ENCODE assay signal across 10 cellular contexts in the genomic region with DNA sequence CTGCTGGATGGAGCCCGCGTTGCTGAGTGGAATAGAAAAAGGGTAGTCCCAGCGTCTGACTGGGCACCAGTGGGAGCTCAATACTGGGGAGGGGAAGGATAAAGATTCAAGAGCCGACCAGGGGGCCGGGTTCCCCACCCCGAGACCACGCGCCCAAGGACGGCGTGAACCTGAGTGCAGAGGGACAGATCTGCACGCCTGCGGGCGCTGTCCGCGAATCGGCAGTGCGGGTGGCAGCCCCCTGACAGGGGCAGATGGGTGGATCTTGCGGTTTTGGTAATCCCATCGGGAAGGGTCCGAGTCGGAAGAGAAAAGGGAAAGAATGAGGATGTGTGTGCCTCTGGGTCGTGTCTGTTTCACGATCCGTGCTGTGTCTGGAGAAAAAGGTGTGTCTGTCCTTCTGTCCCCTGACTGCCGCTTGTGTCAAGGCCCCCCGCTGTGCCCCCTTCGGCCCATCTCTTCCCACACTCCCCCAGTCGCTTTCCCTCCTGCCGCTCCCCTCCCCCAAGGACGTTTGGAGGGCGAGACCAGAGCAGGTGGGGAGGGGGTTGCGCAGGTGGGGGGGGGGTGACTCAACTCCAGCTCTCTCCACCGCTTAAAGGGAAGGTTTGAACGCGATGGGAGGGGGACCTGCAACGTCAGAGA. TPM values are rescaled to one million over a fixed set of nuclear protein-coding genes. Genes with fewer than 3 reads are reported as not detected.
DNase-seq lines count a peak whose midpoint lies in the region; ATAC-seq and TF ChIP-seq lines count a peak whose summit lies in the region.
"Had no signal": no experiment of that assay in that cellular context is flagged by ENCODE, and none has a peak within 500 bp of the region (broad histone marks: within the 10 kb centered on the region; RNA-seq: fewer than 3 reads in every experiment).

No MANE protein-coding gene starts in this region.

- no peak overlapping the region for H4K8ac ChIP-seq in IMR-90 (ENCODE audit: low read depth in 2 of 2, low read length in 2 of 2)

- H3K9ac ChIP-seq in IMR-90 (ENCODE audit: low read depth, low read length), result no peak overlapping the region

- peaks cover 68% of the 10 kb centered on the region for H3K4me1 ChIP-seq in CD8-positive, alpha-beta T cell (ENCODE audit: insufficient read depth, low read length)
- H3K4me1 ChIP-seq in IMR-90 (ENCODE audit: control insufficient read depth, insufficient read depth, low read length), result peaks cover 18% of the 10 kb centered on the region

- peaks cover 46% of the 10 kb centered on the region for H3K4me1 Mint-ChIP-seq in CD8-positive, alpha-beta T cell (ENCODE audit: low read depth)
- H3K4me1 Mint-ChIP-seq in brain, result peaks cover 67% of the 10 kb centered on the region
- peaks cover 44 to 64% (median 62%) of the 10 kb centered on the region in 4 donors for H3K4me1 Mint-ChIP-seq in naive thymus-derived CD8-positive, alpha-beta T cell

- H3K56ac ChIP-seq in IMR-90 (ENCODE audit: extremely low read depth, insufficient read depth, low read length), result no peak overlapping the region

- POLR2A ChIA-PET in CD8-positive, alpha-beta T cell (lab: Charles Lee), result interaction anchor here (0.7 to 1.9 kb wide), 3 partner anchors 10 to 52 kb away, joined by 3 to 8 read pairs (median 3); partner anchors contain the start of gene ZNHIT1
- POLR2A ChIA-PET in IMR-90 (lab: Charles Lee; ENCODE audit: unreplicated experiment), result interaction anchor here (0.6 kb wide), 1 partner anchor 10 kb away, joined by 5 read pairs; no protein-coding TSS in a partner anchor
- POLR2A ChIA-PET in naive thymus-derived CD8-positive, alpha-beta T cell (lab: Charles Lee), result interaction anchor here (0.6 to 1.9 kb wide), 2 partner anchors 10 to 125 kb away, joined by 3 to 6 read pairs; no protein-coding TSS in a partner anchor

- CTCF ChIA-PET in CD8-positive, alpha-beta T cell (lab: Charles Lee), result interaction anchor here (1.2 to 1.8 kb wide), 3 partner anchors 8 to 22 kb away, joined by 4 to 15 read pairs (median 4); no protein-coding TSS in a partner anchor
- CTCF ChIA-PET in IMR-90 (lab: Yijun Ruan, JAX), result interaction anchor here (1.4 kb wide), 1 partner anchor 27 kb away, joined by 6 read pairs; no protein-coding TSS in a partner anchor

- no peak for TF ChIP-seq CTCF in CD8-positive, alpha-beta T cell (IDR thresholded peaks at IDR 0.05)
- TF ChIP-seq CTCF in IMR-90 (conservative IDR thresholded peaks at IDR 0.05; ENCODE audit: low read depth, low read length) (no peak), brain (conservative IDR thresholded peaks at IDR 0.05) (no peak)

- peaks cover 58% of the 10 kb centered on the region for H3K27me3 ChIP-seq in CD8-positive, alpha-beta T cell (ENCODE audit: insufficient read depth, low read length)
- H3K27me3 ChIP-seq in IMR-90 (ENCODE audit: control insufficient read depth, insufficient read depth, low read length), result peaks cover 37% of the 10 kb centered on the region

- H2AK9ac ChIP-seq in IMR-90 (replicated peaks; ENCODE audit: low read depth, low read length, poor library complexity), result peak overlapping the region; percentile 9

- WGBS in IMR-90 (ENCODE audit: extremely low coverage in 2 of 2, insufficient read length in 1 of 2), 2 experiments, result 3% methylated on average over 13 of the region's 36 CpGs; no CpG with 5 or more reads in 1 of the 2 experiments

- H3K4me2 ChIP-seq in IMR-90 (ENCODE audit: low read depth, low read length), result peak overlapping the region; percentile 96

- no peak overlapping the region for H2BK15ac ChIP-seq in IMR-90 (ENCODE audit: low read depth, low read length)

- TF ChIP-seq RAD21 in IMR-90 (IDR thresholded peaks at IDR 0.05; ENCODE audit: low read length), result no peak

- H3K27me3 Mint-ChIP-seq in CD8-positive, alpha-beta T cell (ENCODE audit: low read depth), result peaks cover 67% of the 10 kb centered on the region
- peaks cover 82% of the 10 kb centered on the region for H3K27me3 Mint-ChIP-seq in brain
- H3K27me3 Mint-ChIP-seq in naive thymus-derived CD8-positive, alpha-beta T cell, result peaks cover 40 to 77% (median 54%) of the 10 kb centered on the region in 5 donors

- H2BK20ac ChIP-seq in IMR-90 (ENCODE audit: low read depth, low read length), result no peak overlapping the region

- H3K4me3 Mint-ChIP-seq in CD8-positive, alpha-beta T cell, result peak overlapping the region; percentile 71
- peak overlapping the region; percentile 84 to 90 (median 86) for H3K4me3 Mint-ChIP-seq in brain
- H3K4me3 Mint-ChIP-seq in naive thymus-derived CD8-positive, alpha-beta T cell, result peak overlapping the region; percentile 50 to 99 (median 76)

- no peaks in the 10 kb centered on the region for H3K36me3 Mint-ChIP-seq in CD8-positive, alpha-beta T cell
- H3K36me3 Mint-ChIP-seq in brain, result no peaks in the 10 kb centered on the region
- peaks cover 0 to 6% (median 3%) of the 10 kb centered on the region in 3 donors for H3K36me3 Mint-ChIP-seq in naive thymus-derived CD8-positive, alpha-beta T cell

- in situ Hi-C loops in IMR-90 (cut with MboI; ENCODE audit: low sequenced_read_pairs), result no loop called here

- H2AK5ac ChIP-seq in IMR-90 (ENCODE audit: low read depth, low read length), result no peak overlapping the region

- peaks cover 14% of the 10 kb centered on the region for H3K9me1 ChIP-seq in IMR-90 (ENCODE audit: insufficient read depth, low read length)

- BruUV-seq in IMR-90 (replicated peaks; lab: Mats Ljungman, UMichigan), result no TSS peak

- no peaks in the 10 kb centered on the region for H3K36me3 ChIP-seq in CD8-positive, alpha-beta T cell (ENCODE audit: insufficient read depth, low read length)
- H3K36me3 ChIP-seq in IMR-90 (ENCODE audit: control insufficient read depth, insufficient read depth, low read length), result peaks cover 2% of the 10 kb centered on the region; the same call in 1 of the 2 replicates

- no peak overlapping the region for H3K4me3 ChIP-seq in CD8-positive, alpha-beta T cell (ENCODE audit: low read depth, low read length)
- peak overlapping the region; percentile 45 for H3K4me3 ChIP-seq in IMR-90 (ENCODE audit: insufficient read depth, low read depth, low read length)
- H3K4me3 ChIP-seq: lung had no signal

- no peak for ATAC-seq in CD8-positive, alpha-beta T cell
- ATAC-seq in IMR-90 (ENCODE audit: low read depth) (no peak), HG02973 (IDR thresholded peaks at IDR 0.05; ENCODE audit: unreplicated experiment) (no peak), HG03460 (IDR thresholded peaks at IDR 0.05; ENCODE audit: unreplicated experiment) (no peak)
- ATAC-seq in naive thymus-derived CD8-positive, alpha-beta T cell, result no peak

- no peak overlapping the region for H3K14ac ChIP-seq in IMR-90 (replicated peaks; ENCODE audit: low read depth, low read length)

- H3K27ac ChIP-seq in CD8-positive, alpha-beta T cell (ENCODE audit: low read depth, low read length), result no peak overlapping the region
- no peak overlapping the region for H3K27ac ChIP-seq in IMR-90 (ENCODE audit: insufficient read depth, low read length)

- no peaks in the 10 kb centered on the region for H3K9me3 Mint-ChIP-seq in CD8-positive, alpha-beta T cell
- H3K9me3 Mint-ChIP-seq in brain, result peaks cover 0 to 9% (median 0%) of the 10 kb centered on the region in 5 experiments
- no peaks in the 10 kb centered on the region for H3K9me3 Mint-ChIP-seq in naive thymus-derived CD8-positive, alpha-beta T cell
- H3K9me3 Mint-ChIP-seq: activated naive CD4-positive, alpha-beta T cell treated with anti-CD3 and anti-CD28 coated beads, Interleukin-2, amount 50 U/mL, for 72 hours had no signal

- H3K23ac ChIP-seq in IMR-90 (ENCODE audit: low read depth, low read length), result no peak overlapping the region

- no peak for DNase-seq in CD8-positive, alpha-beta T cell
- DNase-seq in IMR-90, result no peak
- DNase-seq in naive thymus-derived CD8-positive, alpha-beta T cell, result no peak
- no peak for DNase-seq in activated gamma-delta T cell (lab: John Stamatoyannopoulos, UW)
- DNase-seq in Kasumi-1 (lab: John Stamatoyannopoulos, UW), result no peak

- intact Hi-C loops in CD8-positive, alpha-beta T cell (cut with DNase I, micrococcal nuclease), result loop anchor here in 1 of 2 experiments (1.0 to 5.0 kb wide), 2 partner anchors 12 to 51 kb away; partner anchors contain the start of genes AP1S1, PLOD3 and ZNHIT1
- intact Hi-C loops in IMR-90 (cut with micrococcal nuclease), result no loop called here

- no peaks in the 10 kb centered on the region for H3K9me3 ChIP-seq in CD8-positive, alpha-beta T cell (ENCODE audit: low read length)
- H3K9me3 ChIP-seq in IMR-90 (ENCODE audit: control insufficient read depth, insufficient read depth, low read length), result no peaks in the 10 kb centered on the region

- dilution Hi-C loops in IMR-90 (cut with HindIII; ENCODE audit: low sequenced_read_pairs, unreplicated experiment), result no loop called here

- no peak overlapping the region for H4K91ac ChIP-seq in IMR-90 (ENCODE audit: insufficient read depth, low read depth, low read length)

- TF ChIP-seq POLR2A in IMR-90 (IDR thresholded peaks at IDR 0.05; ENCODE audit: low read depth, low read length), result no peak

- no peak overlapping the region for H3K4ac ChIP-seq in IMR-90 (ENCODE audit: low read depth, low read length)

- no peak overlapping the region for H4K5ac ChIP-seq in IMR-90 (ENCODE audit: low read depth, low read length)

- H2AFZ ChIP-seq in IMR-90 (replicated peaks; ENCODE audit: low read length, poor library complexity), result peak overlapping the region; percentile 96

- peaks cover 14% of the 10 kb centered on the region; the same call in 1 of the 2 replicates for H4K20me1 ChIP-seq in IMR-90 (ENCODE audit: insufficient read depth, low read length)

- peaks cover 0 to 3% of the 10 kb centered on the region in 2 experiments; a peak in 1 of 4 replicates for H3K79me1 ChIP-seq in IMR-90 (ENCODE audit: low read depth in 1 of 2, low read length in 2 of 2)

- no peak overlapping the region for H3K18ac ChIP-seq in IMR-90 (ENCODE audit: low read depth, low read length)

- H2BK5ac ChIP-seq in IMR-90 (ENCODE audit: low read depth, low read length, poor library complexity, severe bottlenecking), result no peak overlapping the region

- no peak overlapping the region for H3K27ac Mint-ChIP-seq in CD8-positive, alpha-beta T cell
- H3K27ac Mint-ChIP-seq in brain, result peak overlapping the region; percentile 29 to 98 (median 91)
- H3K27ac Mint-ChIP-seq in naive thymus-derived CD8-positive, alpha-beta T cell, result peak overlapping the region in 5 of 10 donors; percentile 48 to 95 (median 89)

- H2BK120ac ChIP-seq in IMR-90 (ENCODE audit: low read depth, low read length), result no peak overlapping the region

RNA-seq across cellular contexts. Expression of gene VGF, which starts 0.7 kb away (rescaled TPM):
- not detected for total RNA-seq in CD8-positive, alpha-beta T cell
- total RNA-seq in IMR-90 (2012; rRNA removed), result 0.18 and 0.28 TPM in 2 replicates
- polyA plus RNA-seq in IMR-90 (2012; rRNA removed) (0.50 and 0.59 TPM in 2 replicates), brain (ENCODE audit: insufficient read depth, low read depth, low replicate concordance) (37.7 TPM)
- polyA plus RNA-seq in IMR-90 (2012; cell fraction: cytosol; rRNA removed), result 0.64 and 0.82 TPM in 2 replicates
- 0.36 and 0.83 TPM in 2 replicates for polyA plus RNA-seq in IMR-90 (2012; cell fraction: nucleus; rRNA removed; ENCODE audit: low replicate concordance)
- total RNA-seq in naive thymus-derived CD8-positive, alpha-beta T cell, result not detected
- not detected for polyA plus RNA-seq in naive thymus-derived CD8-positive, alpha-beta T cell
- total RNA-seq: activated naive CD4-positive, alpha-beta T cell treated with anti-CD3 and anti-CD28 coated beads, Interleukin-2, amount 50 U/mL, for 72 hours had no signal

RNA-seq across cellular contexts. Expression of gene AP1S1, which starts 11.8 kb away (rescaled TPM):
- 1 to 10 TPM; 2.1 to 2.2 TPM for total RNA-seq in CD8-positive, alpha-beta T cell
- 233 and 295 TPM in 2 replicates for total RNA-seq in IMR-90 (2012; rRNA removed)
- polyA plus RNA-seq in IMR-90 (2012; rRNA removed) (178 and 187 TPM in 2 replicates), brain (ENCODE audit: insufficient read depth, low read depth, low replicate concordance) (127 TPM)
- polyA plus RNA-seq in IMR-90 (2012; cell fraction: cytosol; rRNA removed), result 282 and 325 TPM in 2 replicates
- polyA plus RNA-seq in IMR-90 (2012; cell fraction: nucleus; rRNA removed; ENCODE audit: low replicate concordance), result 110 and 121 TPM in 2 replicates
- 1 to 10 TPM; 8.0 to 9.9 TPM for total RNA-seq in naive thymus-derived CD8-positive, alpha-beta T cell
- 1 to 10 TPM; 3.3 to 4.6 (median 3.8) TPM for polyA plus RNA-seq in naive thymus-derived CD8-positive, alpha-beta T cell

RNA-seq across cellular contexts. Expression of gene NAT16, which starts 14.0 kb away (rescaled TPM):
- total RNA-seq in CD8-positive, alpha-beta T cell, result not detected
- not detected in 2 replicates for total RNA-seq in IMR-90 (2012; rRNA removed)
- 0.03 and 0.05 TPM in 2 replicates for polyA plus RNA-seq in IMR-90 (2012; rRNA removed)
- polyA plus RNA-seq in IMR-90 (2012; cell fraction: cytosol; rRNA removed), result 0.02 and 0.04 TPM in 2 replicates
- 0.25 and 0.53 TPM in 2 replicates for polyA plus RNA-seq in IMR-90 (2012; cell fraction: nucleus; rRNA removed; ENCODE audit: low replicate concordance)
- 41.0 TPM for polyA plus RNA-seq in brain (ENCODE audit: insufficient read depth, low read depth, low replicate concordance)
- total RNA-seq in naive thymus-derived CD8-positive, alpha-beta T cell, result not detected
- polyA plus RNA-seq in naive thymus-derived CD8-positive, alpha-beta T cell, result not detected
- total RNA-seq: activated naive CD4-positive, alpha-beta T cell treated with anti-CD3 and anti-CD28 coated beads, Interleukin-2, amount 50 U/mL, for 72 hours; lung had no signal

RNA-seq across cellular contexts. Expression of gene MOGAT3, which starts 34.8 kb away (rescaled TPM):
- not detected for total RNA-seq in CD8-positive, alpha-beta T cell
- not detected in 2 replicates for total RNA-seq in IMR-90 (2012; rRNA removed)
- polyA plus RNA-seq in IMR-90 (2012; rRNA removed) (not detected in 2 replicates), brain (ENCODE audit: insufficient read depth, low read depth, low replicate concordance) (not detected)
- not detected in 2 replicates for polyA plus RNA-seq in IMR-90 (2012; cell fraction: cytosol; rRNA removed)
- not detected in 2 replicates for polyA plus RNA-seq in IMR-90 (2012; cell fraction: nucleus; rRNA removed; ENCODE audit: low replicate concordance)
- not detected for total RNA-seq in naive thymus-derived CD8-positive, alpha-beta T cell
- not detected for polyA plus RNA-seq in naive thymus-derived CD8-positive, alpha-beta T cell
- total RNA-seq: activated naive CD4-positive, alpha-beta T cell treated with anti-CD3 and anti-CD28 coated beads, Interleukin-2, amount 50 U/mL, for 72 hours; lung had no signal
- polyA plus RNA-seq: lung had no signal

RNA-seq across cellular contexts. Expression of gene SERPINE1, which starts 39.2 kb away (rescaled TPM):
- under 1 TPM; 0.14 to 0.24 TPM for total RNA-seq in CD8-positive, alpha-beta T cell
- total RNA-seq in IMR-90 (2012; rRNA removed), result 1,441 and 1,485 TPM in 2 replicates
- polyA plus RNA-seq in IMR-90 (2012; rRNA removed) (2,783 and 2,870 TPM in 2 replicates), brain (ENCODE audit: insufficient read depth, low read depth, low replicate concordance) (4.3 TPM)
- polyA plus RNA-seq in IMR-90 (2012; cell fraction: cytosol; rRNA removed), result 1,325 and 1,597 TPM in 2 replicates
- 924 and 1,074 TPM in 2 replicates for polyA plus RNA-seq in IMR-90 (2012; cell fraction: nucleus; rRNA removed; ENCODE audit: low replicate concordance)
- total RNA-seq in naive thymus-derived CD8-positive, alpha-beta T cell, result under 1 TPM in 1 of 2 experiments, not detected in 1; 0.11 TPM
- polyA plus RNA-seq in naive thymus-derived CD8-positive, alpha-beta T cell, result not detected

Comparison
In these comparisons a context has a peak if more than half of its experiments do, and no peak if none do; other contexts are left out.
1. RNA of gene AP1S1, which starts 11.8 kb away (total RNA-seq): 233 to 295 TPM in IMR-90; 8.0 to 9.9 TPM in naive thymus-derived CD8-positive, alpha-beta T cell and 2.1 to 2.2 TPM in CD8-positive, alpha-beta T cell; every median in the first group is over 10 times any median in the second.
2. Peak in every context shown above with its lines, with median percentiles within 50 percentile points of each other: H3K4me3 Mint-ChIP-seq.